22 cellular contexts compared by ENCODE assay signal in the genomic region with DNA sequence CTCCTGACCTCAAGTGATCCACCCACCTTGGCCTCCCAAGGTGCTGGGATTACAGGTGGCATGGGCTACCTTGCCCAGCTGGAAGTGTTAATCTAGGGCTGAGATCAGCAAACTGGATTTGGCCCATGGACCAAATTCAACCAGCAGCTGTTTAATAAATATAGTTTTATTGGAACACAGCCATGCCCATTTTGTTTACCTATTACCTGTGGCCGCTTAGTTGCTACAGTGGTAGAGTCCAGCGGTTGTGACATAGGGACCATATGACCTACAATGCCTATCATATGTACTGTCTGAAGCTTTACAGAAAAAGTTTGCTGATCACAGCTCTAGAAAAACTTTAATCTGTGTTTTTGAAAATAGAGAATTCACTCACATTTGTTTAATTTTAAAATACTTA.
"Had no signal": no experiment of that assay in that cellular context is flagged by ENCODE, and none has a peak within 500 bp of the region (broad histone marks: within the 10 kb centered on the region; RNA-seq: fewer than 3 reads in every experiment).

No MANE protein-coding gene starts in this region.

- DNase-seq: dermis blood vessel endothelial cell; dorsolateral prefrontal cortex; effector CD4-positive, alpha-beta T cell; effector memory CD4-positive, alpha-beta T cell; foreskin keratinocyte; heart left ventricle; hypothalamus; immature natural killer cell; islet precursor cell; kidney; kidney glomerular epithelial cell; left colon; left lung; left ventricle myocardium superior; lower lobe of right lung; mesenchymal stem cell; mucosa of descending colon; naive B cell had no signal

- ATAC-seq: foreskin keratinocyte, gastroesophageal sphincter, heart left ventricle, left colon, left lung, left ventricle myocardium superior, lower lobe of right lung, mucosa of descending colon had no signal

- H3K4me3 ChIP-seq: coronary artery, dorsolateral prefrontal cortex, esophagus muscularis mucosa, gastroesophageal sphincter, heart left ventricle, hepatocyte, left lung, lower lobe of right lung, mucosa of descending colon had no signal
